ENCODE assay signal across 8 cellular contexts in genomic region chr11:5004429-5005274, GRCh38. TPM values are rescaled to one million over a fixed set of nuclear protein-coding genes. Genes with fewer than 3 reads are reported as not detected.
DNase-seq lines count a peak whose midpoint lies in the region; ATAC-seq and TF ChIP-seq lines count a peak whose summit lies in the region.

No MANE protein-coding gene starts in this region.

- no peak overlapping the region for H2AFZ ChIP-seq in neural progenitor cell (replicated peaks)

- CTCF ChIA-PET in activated CD4-positive, alpha-beta T cell treated with anti-CD3 and anti-CD28 coated beads, Interleukin-2, amount 10 ng/mL, durations not matched to agents 7 days and 5 days (lab: Charles Lee): no interaction called here

- H3K9me3 ChIP-seq in esophagus muscularis mucosa: no peaks in the 10 kb centered on the region
- no peaks in the 10 kb centered on the region for H3K9me3 ChIP-seq in neural progenitor cell (ENCODE audit: low read depth)

- ATAC-seq in HG03175 (IDR thresholded peaks at IDR 0.05; ENCODE audit: unreplicated experiment): no peak
- ATAC-seq in natural killer cell: no peak

- H3K79me2 ChIP-seq in neural progenitor cell (ENCODE audit: low read depth): no peaks in the 10 kb centered on the region

- in situ Hi-C loops in SK-MEL-5 (cut with HindIII; ENCODE audit: low pct_unique_long_range_greater_than_20kb, low sequenced_read_pairs): no loop called here

- no peak overlapping the region for H3K4me3 ChIP-seq in esophagus muscularis mucosa
- no peak overlapping the region for H3K4me3 ChIP-seq in neural progenitor cell

- no peak overlapping the region for H3K9ac ChIP-seq in neural progenitor cell

- intact Hi-C loops in esophagus muscularis mucosa (cut with DNase I) (loop anchor here (5.0 kb wide), 1 partner anchor 367 kb away; the partner anchor contains the start of gene OR51D1), natural killer cell (cut with micrococcal nuclease) (no loop called here)

- no peak for TF ChIP-seq POLR2A in esophagus muscularis mucosa (IDR thresholded peaks at IDR 0.05; ENCODE audit: low read depth)

- H3K9me3 Mint-ChIP-seq in activated CD4-positive, alpha-beta T cell treated with anti-CD3 and anti-CD28 coated beads, Interleukin-2, amount 10 ng/mL, durations not matched to agents 7 days and 5 days: no peaks in the 10 kb centered on the region
- H3K9me3 Mint-ChIP-seq in neural progenitor cell (no peaks in the 10 kb centered on the region), natural killer cell (no peaks in the 10 kb centered on the region)

- no peak overlapping the region for H3K4me3 Mint-ChIP-seq in activated CD4-positive, alpha-beta T cell treated with anti-CD3 and anti-CD28 coated beads, Interleukin-2, amount 10 ng/mL, durations not matched to agents 7 days and 5 days
- H3K4me3 Mint-ChIP-seq in neural progenitor cell (no peak overlapping the region), natural killer cell (no peak overlapping the region)

- no peak for TF ChIP-seq EP300 in esophagus muscularis mucosa (IDR thresholded peaks at IDR 0.05)

- no peaks in the 10 kb centered on the region for H3K36me3 ChIP-seq in esophagus muscularis mucosa
- no peaks in the 10 kb centered on the region for H3K36me3 ChIP-seq in neural progenitor cell

- WGBS in esophagus muscularis mucosa: 37% methylated on average over 6 of the region's 6 CpGs

- no peak overlapping the region for H3K4me2 ChIP-seq in neural progenitor cell

- POLR2A ChIA-PET in activated CD4-positive, alpha-beta T cell treated with anti-CD3 and anti-CD28 coated beads, Interleukin-2, amount 10 ng/mL, durations not matched to agents 7 days and 5 days (lab: Charles Lee): no interaction called here

- no peak overlapping the region for H3K27ac ChIP-seq in esophagus muscularis mucosa (replicated peaks in 1 of 4)
- no peak overlapping the region for H3K27ac ChIP-seq in neural progenitor cell

- H3K27me3 ChIP-seq in esophagus muscularis mucosa: peaks cover 0 to 11% (median 0%) of the 10 kb centered on the region in 4 donors
- no peaks in the 10 kb centered on the region for H3K27me3 ChIP-seq in neural progenitor cell

- H3K27ac Mint-ChIP-seq in activated CD4-positive, alpha-beta T cell treated with anti-CD3 and anti-CD28 coated beads, Interleukin-2, amount 10 ng/mL, durations not matched to agents 7 days and 5 days: no peak overlapping the region
- no peak overlapping the region for H3K27ac Mint-ChIP-seq in neural progenitor cell
- H3K27ac Mint-ChIP-seq in natural killer cell: no peak overlapping the region

- no peaks in the 10 kb centered on the region for H4K20me1 ChIP-seq in neural progenitor cell (ENCODE audit: low read depth)

- H3K36me3 Mint-ChIP-seq in activated CD4-positive, alpha-beta T cell treated with anti-CD3 and anti-CD28 coated beads, Interleukin-2, amount 10 ng/mL, durations not matched to agents 7 days and 5 days (ENCODE audit: low read depth): no peaks in the 10 kb centered on the region
- H3K36me3 Mint-ChIP-seq in neural progenitor cell: no peaks in the 10 kb centered on the region
- H3K36me3 Mint-ChIP-seq in natural killer cell: no peaks in the 10 kb centered on the region

- H3F3A ChIP-seq in neural progenitor cell (ENCODE audit: low read depth): no peaks in the 10 kb centered on the region

- peak; percentile 41 for DNase-seq in activated CD4-positive, alpha-beta T cell treated with anti-CD3 and anti-CD28 coated beads, Interleukin-2, amount 10 ng/mL, durations not matched to agents 7 days and 5 days
- DNase-seq in activated CD4-positive, alpha-beta T cell treated with anti-CD3 and anti-CD28 coated beads, Interleukin-2, amount 50 U/mL, for 1 hour: no peak
- DNase-seq in LoVo (ENCODE audit: low spot score) (peak; percentile 51), SK-MEL-5 (ENCODE audit: low read depth, low spot score) (peak; percentile 74), esophagus muscularis mucosa (ENCODE audit: extremely low spot score) (no peak), neural progenitor cell (ENCODE audit: low spot score) (peak; percentile 71), natural killer cell (no peak)

- H3K4me1 ChIP-seq in esophagus muscularis mucosa: no peaks in the 10 kb centered on the region
- H3K4me1 ChIP-seq in neural progenitor cell: no peaks in the 10 kb centered on the region

- peak; percentile 33 to 50 (median 46) for TF ChIP-seq CTCF in esophagus muscularis mucosa (IDR thresholded peaks at IDR 0.05)
- TF ChIP-seq CTCF in neural progenitor cell (IDR thresholded peaks at IDR 0.05): peak; percentile 79
- TF ChIP-seq CTCF in natural killer cell (IDR thresholded peaks at IDR 0.05): no peak

- no peaks in the 10 kb centered on the region for H3K4me1 Mint-ChIP-seq in activated CD4-positive, alpha-beta T cell treated with anti-CD3 and anti-CD28 coated beads, Interleukin-2, amount 10 ng/mL, durations not matched to agents 7 days and 5 days
- H3K4me1 Mint-ChIP-seq in neural progenitor cell (no peaks in the 10 kb centered on the region), natural killer cell (no peaks in the 10 kb centered on the region)

- H3K27me3 Mint-ChIP-seq in activated CD4-positive, alpha-beta T cell treated with anti-CD3 and anti-CD28 coated beads, Interleukin-2, amount 10 ng/mL, durations not matched to agents 7 days and 5 days: peaks cover 2% of the 10 kb centered on the region
- peaks cover 4% of the 10 kb centered on the region for H3K27me3 Mint-ChIP-seq in neural progenitor cell (ENCODE audit: insufficient read depth, low read depth)
- H3K27me3 Mint-ChIP-seq in natural killer cell (ENCODE audit: low read depth in 2 of 2): peaks cover 0 to 3% of the 10 kb centered on the region in 2 donors

RNA-seq across cellular contexts. Expression of gene OR51L1, which starts 10.0 kb away (rescaled TPM):
- not detected for total RNA-seq in activated CD4-positive, alpha-beta T cell treated with anti-CD3 and anti-CD28 coated beads, Interleukin-2, amount 10 ng/mL, durations not matched to agents 7 days and 5 days
- not detected in 2 replicates for total RNA-seq in SK-MEL-5 (2014; rRNA removed; shearing (Covaris generic))
- polyA plus RNA-seq in SK-MEL-5 (2015; cell fraction: cytosol; rRNA removed): not detected in 2 replicates
- polyA plus RNA-seq in SK-MEL-5 (2015; cell fraction: nucleus; rRNA removed): not detected in 2 replicates
- total RNA-seq in esophagus muscularis mucosa: not detected
- total RNA-seq in neural progenitor cell (ENCODE audit: low replicate concordance): not detected in 2 replicates
- not detected for total RNA-seq in natural killer cell

RNA-seq across cellular contexts. Expression of gene OR52J3, which starts 41.7 kb away (rescaled TPM):
- total RNA-seq in activated CD4-positive, alpha-beta T cell treated with anti-CD3 and anti-CD28 coated beads, Interleukin-2, amount 10 ng/mL, durations not matched to agents 7 days and 5 days: not detected
- total RNA-seq in SK-MEL-5 (2014; rRNA removed; shearing (Covaris generic)): not detected in 2 replicates
- not detected in 2 replicates for polyA plus RNA-seq in SK-MEL-5 (2015; cell fraction: cytosol; rRNA removed)
- polyA plus RNA-seq in SK-MEL-5 (2015; cell fraction: nucleus; rRNA removed): not detected in 2 replicates
- total RNA-seq in esophagus muscularis mucosa: not detected
- not detected in 2 replicates for total RNA-seq in neural progenitor cell (ENCODE audit: low replicate concordance)
- total RNA-seq in natural killer cell: not detected

RNA-seq across cellular contexts. Expression of gene OR51A2, which starts 49.1 kb away (rescaled TPM):
- not detected for total RNA-seq in activated CD4-positive, alpha-beta T cell treated with anti-CD3 and anti-CD28 coated beads, Interleukin-2, amount 10 ng/mL, durations not matched to agents 7 days and 5 days
- not detected in 2 replicates for total RNA-seq in SK-MEL-5 (2014; rRNA removed; shearing (Covaris generic))
- polyA plus RNA-seq in SK-MEL-5 (2015; cell fraction: cytosol; rRNA removed): not detected in 2 replicates
- polyA plus RNA-seq in SK-MEL-5 (2015; cell fraction: nucleus; rRNA removed): not detected in 2 replicates
- not detected for total RNA-seq in esophagus muscularis mucosa
- total RNA-seq in neural progenitor cell (ENCODE audit: low replicate concordance): not detected in 2 replicates
- not detected for total RNA-seq in natural killer cell

RNA-seq across cellular contexts. Expression of gene OR52E2, which starts 54.8 kb away (rescaled TPM):
- total RNA-seq in activated CD4-positive, alpha-beta T cell treated with anti-CD3 and anti-CD28 coated beads, Interleukin-2, amount 10 ng/mL, durations not matched to agents 7 days and 5 days: not detected
- total RNA-seq in SK-MEL-5 (2014; rRNA removed; shearing (Covaris generic)): not detected in 2 replicates
- not detected in 2 replicates for polyA plus RNA-seq in SK-MEL-5 (2015; cell fraction: cytosol; rRNA removed)
- not detected in 2 replicates for polyA plus RNA-seq in SK-MEL-5 (2015; cell fraction: nucleus; rRNA removed)
- not detected for total RNA-seq in esophagus muscularis mucosa
- total RNA-seq in neural progenitor cell (ENCODE audit: low replicate concordance): not detected in 2 replicates
- total RNA-seq in natural killer cell: not detected

RNA-seq across cellular contexts. Expression of gene OR51A4, which starts 57.2 kb away (rescaled TPM):
- total RNA-seq in activated CD4-positive, alpha-beta T cell treated with anti-CD3 and anti-CD28 coated beads, Interleukin-2, amount 10 ng/mL, durations not matched to agents 7 days and 5 days: not detected
- total RNA-seq in SK-MEL-5 (2014; rRNA removed; shearing (Covaris generic)): not detected in 2 replicates
- polyA plus RNA-seq in SK-MEL-5 (2015; cell fraction: cytosol; rRNA removed): not detected in 2 replicates
- polyA plus RNA-seq in SK-MEL-5 (2015; cell fraction: nucleus; rRNA removed): not detected in 2 replicates
- total RNA-seq in esophagus muscularis mucosa (not detected), neural progenitor cell (ENCODE audit: low replicate concordance) (not detected in 2 replicates), natural killer cell (not detected)

Comparison
In these comparisons a context has a peak if more than half of its experiments do, and no peak if none do; other contexts are left out.
1. DNase-seq: peak in activated CD4-positive, alpha-beta T cell treated with anti-CD3 and anti-CD28 coated beads, Interleukin-2, amount 10 ng/mL, durations not matched to agents 7 days and 5 days (single experiment), LoVo (single experiment), SK-MEL-5 (single experiment) and neural progenitor cell (single experiment); none in activated CD4-positive, alpha-beta T cell treated with anti-CD3 and anti-CD28 coated beads, Interleukin-2, amount 50 U/mL, for 1 hour (single experiment), esophagus muscularis mucosa (single experiment) and natural killer cell (single experiment).